1 cellular context compared by ENCODE assay signal in genomic region chr7:434891-435486, GRCh38.
A peak's percentile ranks its signal among the peaks of the same experiment; 100 is the strongest.
TF ChIP-seq lines count a peak whose summit lies in the region.

No MANE protein-coding gene starts in this region.

TF ChIP-seq in K562, 482 proteins besides CTCF, POLR2A, EP300 and RAD21 (continued from another document):
- TF ChIP-seq PBX2 (CRISPR knock-in tag; IDR thresholded peaks at IDR 0.05; ENCODE audit: low read depth): no peak
- TF ChIP-seq PBX2 (tag; conservative IDR thresholded peaks at IDR 0.05; ENCODE audit: low read depth): peak; percentile 51
- TF ChIP-seq FOXA3 (CRISPR knock-in tag; conservative IDR thresholded peaks at IDR 0.05 in 1 of 2, IDR thresholded peaks at IDR 0.05 in 1 of 2): no peak
- TF ChIP-seq NR0B1 (IDR thresholded peaks at IDR 0.05; ENCODE audit: partially characterized antibody): no peak
- TF ChIP-seq ZNF3 (CRISPR knock-in tag; IDR thresholded peaks at IDR 0.05): no peak
- no peak for TF ChIP-seq ATF1 (CRISPR knock-in tag; IDR thresholded peaks at IDR 0.05)
- TF ChIP-seq ATF1 (tag; IDR thresholded peaks at IDR 0.05): no peak
- no peak for TF ChIP-seq BDP1 (IDR thresholded peaks at IDR 0.05; ENCODE audit: insufficient read depth, insufficient read length)
- TF ChIP-seq RB1 (IDR thresholded peaks at IDR 0.05; ENCODE audit: low read depth): no peak
- no peak for TF ChIP-seq ZNF347 (CRISPR knock-in tag; IDR thresholded peaks at IDR 0.05; ENCODE audit: low read depth)
- TF ChIP-seq TRIM24 (IDR thresholded peaks at IDR 0.05): no peak
- no peak for TF ChIP-seq CBFA2T2 (conservative IDR thresholded peaks at IDR 0.05)
- TF ChIP-seq PHB2 (IDR thresholded peaks at IDR 0.05; ENCODE audit: low read depth): no peak
- no peak for TF ChIP-seq KHSRP (IDR thresholded peaks at IDR 0.05)
- TF ChIP-seq NFATC3 (IDR thresholded peaks at IDR 0.05): no peak
- TF ChIP-seq PHF21A (IDR thresholded peaks at IDR 0.05; ENCODE audit: borderline replicate concordance, low read depth): no peak
- no peak for TF ChIP-seq ARID3B (CRISPR knock-in tag; IDR thresholded peaks at IDR 0.05; ENCODE audit: borderline replicate concordance)
- TF ChIP-seq THRA (IDR thresholded peaks at IDR 0.05): no peak
- no peak for TF ChIP-seq ZNF24 (IDR thresholded peaks at IDR 0.05)
- TF ChIP-seq ZNF699 (CRISPR knock-in tag; IDR thresholded peaks at IDR 0.05; ENCODE audit: insufficient replicate concordance): no peak
- TF ChIP-seq EWSR1 (IDR thresholded peaks at IDR 0.05; ENCODE audit: borderline replicate concordance, low read depth, partially characterized antibody): no peak
- no peak for TF ChIP-seq SNIP1 (IDR thresholded peaks at IDR 0.05; ENCODE audit: low read depth)
TF ChIP-seq in K562: peak in this region for 3.
